In the genomic region with DNA sequence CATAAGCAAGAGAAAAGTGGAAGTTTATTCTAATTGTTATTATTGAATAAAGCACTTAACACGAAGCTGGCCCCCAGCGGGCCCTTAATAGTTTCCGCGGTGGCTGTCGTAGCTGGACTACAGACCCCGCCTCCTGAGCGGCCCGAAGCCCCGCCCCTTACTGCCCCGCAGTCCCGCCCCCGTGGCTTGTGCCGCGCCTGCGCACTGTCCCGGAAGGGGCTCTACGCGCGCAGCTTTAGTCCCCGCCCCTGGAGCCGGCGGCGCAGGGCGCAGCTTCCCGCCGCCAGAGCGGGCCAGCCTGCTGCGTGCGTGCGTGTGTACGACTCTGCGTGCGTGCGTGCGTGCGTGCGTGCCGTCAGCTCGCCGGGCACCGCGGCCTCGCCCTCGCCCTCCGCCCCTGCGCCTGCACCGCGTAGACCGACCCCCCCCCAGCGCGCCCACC, we compare ENCODE assay signal across 1 cellular context.
TF ChIP-seq lines count a peak whose summit lies in the region.

A gene with protein sequence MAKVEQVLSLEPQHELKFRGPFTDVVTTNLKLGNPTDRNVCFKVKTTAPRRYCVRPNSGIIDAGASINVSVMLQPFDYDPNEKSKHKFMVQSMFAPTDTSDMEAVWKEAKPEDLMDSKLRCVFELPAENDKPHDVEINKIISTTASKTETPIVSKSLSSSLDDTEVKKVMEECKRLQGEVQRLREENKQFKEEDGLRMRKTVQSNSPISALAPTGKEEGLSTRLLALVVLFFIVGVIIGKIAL (plus strand): TSS at position 348 of the 442 bp plus-strand sequence. CDS start 231 bp downstream, outside the sequence.

TF ChIP-seq in HEK293, 187 proteins besides CTCF, POLR2A, EP300 and RAD21 (continued from another document):
- TF ChIP-seq ZBTB26 (tag by site-specific recombination; optimal IDR thresholded peaks at IDR 0.05) (peak; percentile 83), ZNF585B (tag by site-specific recombination; IDR thresholded peaks at IDR 0.05) (no peak), ZNF335 (tag by site-specific recombination; conservative IDR thresholded peaks at IDR 0.05) (0 out of 2 replicates have a peak, but pooled peaks have one; percentile 45), ZBTB8A (tag by site-specific recombination; IDR thresholded peaks at IDR 0.05) (peak; percentile 49; the same call in 1 of the 2 replicates), ZNF426 (tag by site-specific recombination; IDR thresholded peaks at IDR 0.05) (no peak), SP3 (tag by site-specific recombination; IDR thresholded peaks at IDR 0.05) (peak; percentile 78), GLIS1 (tag by site-specific recombination; IDR thresholded peaks at IDR 0.05) (peak; percentile 31; the same call in 1 of the 2 replicates), ZIC2 (tag by site-specific recombination; IDR thresholded peaks at IDR 0.05) (peak; percentile 34; the same call in 1 of the 2 replicates)
- TF ChIP-seq, protein P1, sequence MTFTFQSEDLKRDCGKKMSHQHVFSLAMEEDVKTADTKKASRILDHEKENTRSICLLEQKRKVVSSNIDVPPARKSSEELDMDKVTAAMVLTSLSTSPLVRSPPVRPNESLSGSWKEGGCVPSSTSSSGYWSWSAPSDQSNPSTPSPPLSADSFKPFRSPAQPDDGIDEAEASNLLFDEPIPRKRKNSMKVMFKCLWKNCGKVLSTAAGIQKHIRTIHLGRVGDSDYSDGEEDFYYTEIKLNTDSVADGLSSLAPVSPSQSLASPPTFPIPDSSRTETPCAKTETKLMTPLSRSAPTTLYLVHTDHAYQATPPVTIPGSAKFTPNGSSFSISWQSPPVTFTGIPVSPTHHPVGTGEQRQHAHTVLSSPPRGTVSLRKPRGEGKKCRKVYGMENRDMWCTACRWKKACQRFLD (tag by site-specific recombination; IDR thresholded peaks at IDR 0.05) = no peak
